Comparison of ENCODE assay signal across 16 cellular contexts in genomic region chr12:29616664-29617409, GRCh38.
DNase-seq lines count a peak whose midpoint lies in the region; ATAC-seq, FAIRE-seq and TF ChIP-seq lines count a peak whose summit lies in the region.
"Had no signal": no experiment of that assay in that cellular context is flagged by ENCODE, and none has a peak within 500 bp of the region (broad histone marks: within the 10 kb centered on the region; RNA-seq: fewer than 3 reads in every experiment).

No MANE protein-coding gene starts in this region.

- dilution Hi-C loops in endothelial cell of umbilical vein (cut with MboI; ENCODE audit: extremely low pct_ligation_motif_present, low sequenced_read_pairs) = no loop called here

- H3K4me2 ChIP-seq in PC-3 (ENCODE audit: low read length) (peak overlapping the region; percentile 21), endothelial cell of umbilical vein (ENCODE audit: insufficient read depth, low read length) (no peak overlapping the region)

- H3K9me3 Mint-ChIP-seq in glutamatergic neuron (ENCODE audit: unreplicated experiment) = peaks cover 2% of the 10 kb centered on the region
- H3K9me3 Mint-ChIP-seq: activated CD4-positive, alpha-beta T cell treated with anti-CD3 and anti-CD28 coated beads, Interleukin-2, amount 10 ng/mL, durations not matched to agents 7 days and 5 days had no signal

- H3K4me1 ChIP-seq in PC-3 (ENCODE audit: insufficient read depth, low read length) (peaks cover 15% of the 10 kb centered on the region), endothelial cell of umbilical vein (ENCODE audit: control insufficient read depth, extremely low read depth, insufficient read depth, low read length) (no peaks in the 10 kb centered on the region)

- ATAC-seq in PC-3 = peak; percentile 98
- ATAC-seq: SK-N-SH treated with all-trans-retinoic acid at 6 μM for 48 hours had no signal

- H3F3A ChIP-seq in PC-3 (ENCODE audit: low read length, unreplicated experiment) = no peaks in the 10 kb centered on the region

- BruUV-seq in PC-3 (replicated peaks; lab: Mats Ljungman, UMichigan) = no TSS peak
- no TSS peak for BruUV-seq in endothelial cell of umbilical vein (replicated peaks; lab: Mats Ljungman, UMichigan)

- H3K36me3 ChIP-seq in PC-3 (ENCODE audit: low read depth, low read length) = no peaks in the 10 kb centered on the region
- H3K36me3 ChIP-seq in endothelial cell of umbilical vein (ENCODE audit: control insufficient read depth in 2 of 2, extremely low read depth in 1 of 2, insufficient read depth in 2 of 2, low read length in 2 of 2) = no peaks in the 10 kb centered on the region
- H3K36me3 ChIP-seq: neutrophil had no signal

- no peak overlapping the region for H3K4me3 Mint-ChIP-seq in glutamatergic neuron (ENCODE audit: unreplicated experiment)
- H3K4me3 Mint-ChIP-seq: activated CD4-positive, alpha-beta T cell treated with anti-CD3 and anti-CD28 coated beads, Interleukin-2, amount 10 ng/mL, durations not matched to agents 7 days and 5 days had no signal

- H3K4me3 ChIP-seq in PC-3 (ENCODE audit: low read length) (no peak overlapping the region), endothelial cell of umbilical vein (replicated peaks in 1 of 3; ENCODE audit: insufficient read depth in 1 of 3, low read depth in 1 of 3, low read length in 3 of 3) (no peak overlapping the region)
- H3K4me3 ChIP-seq: tibial artery had no signal

- intact Hi-C loops in PC-3 (cut with micrococcal nuclease) = loop anchor here (5.0 kb wide), 1 partner anchor 35 kb away; no protein-coding TSS in a partner anchor
- intact Hi-C loops in endothelial cell of umbilical vein (cut with micrococcal nuclease) = no loop called here

- no peaks in the 10 kb centered on the region; the same call in 1 of the 2 replicates for H3K9me2 ChIP-seq in PC-3 (replicated peaks; ENCODE audit: low read length)

- H3K36me3 Mint-ChIP-seq in glutamatergic neuron (ENCODE audit: unreplicated experiment) = no peaks in the 10 kb centered on the region

- TF ChIP-seq POLR2A in endothelial cell of umbilical vein (IDR thresholded peaks at IDR 0.05; ENCODE audit: low read depth, low read length) = no peak

- POLR2A ChIA-PET in PC-3 (lab: Charles Lee; ENCODE audit: unreplicated experiment) = no interaction called here
- POLR2A ChIA-PET in endothelial cell of umbilical vein (lab: Charles Lee) = no interaction called here

- no peaks in the 10 kb centered on the region for H3K4me1 Mint-ChIP-seq in glutamatergic neuron (ENCODE audit: low read depth, unreplicated experiment)
- H3K4me1 Mint-ChIP-seq: activated CD4-positive, alpha-beta T cell treated with anti-CD3 and anti-CD28 coated beads, Interleukin-2, amount 10 ng/mL, durations not matched to agents 7 days and 5 days had no signal

- peaks cover 3% of the 10 kb centered on the region for H3K27me3 Mint-ChIP-seq in glutamatergic neuron (ENCODE audit: unreplicated experiment)

- CTCF ChIA-PET in PC-3 (lab: Charles Lee) = no interaction called here
- CTCF ChIA-PET in endothelial cell of umbilical vein (lab: Charles Lee) = no interaction called here

- no peaks in the 10 kb centered on the region for H3K27me3 ChIP-seq in PC-3 (ENCODE audit: low read length)
- H3K27me3 ChIP-seq in endothelial cell of umbilical vein (ENCODE audit: control insufficient read depth in 2 of 2, insufficient read depth in 2 of 2, low read length in 2 of 2) = no peaks in the 10 kb centered on the region
- H3K27me3 ChIP-seq: neutrophil, tibial artery had no signal

- H3K9me1 ChIP-seq in endothelial cell of umbilical vein (replicated peaks; ENCODE audit: control insufficient read depth, extremely low read depth, insufficient read depth, low read length) = no peaks in the 10 kb centered on the region

- FAIRE-seq in endothelial cell of umbilical vein (lab: Jason Lieb, UNC) = no peak

- H2AFZ ChIP-seq in PC-3 (ENCODE audit: low read length) (peak overlapping the region; percentile 4; the same call in 1 of the 2 replicates), endothelial cell of umbilical vein (ENCODE audit: low read depth, low read length) (no peak overlapping the region)

- H3K79me2 ChIP-seq in PC-3 (ENCODE audit: low read length) = no peaks in the 10 kb centered on the region
- H3K79me2 ChIP-seq in endothelial cell of umbilical vein (ENCODE audit: control insufficient read depth, insufficient read depth, low read length) = no peaks in the 10 kb centered on the region

- H3K9me3 ChIP-seq in PC-3 (ENCODE audit: low read length) (no peaks in the 10 kb centered on the region), endothelial cell of umbilical vein (replicated peaks; ENCODE audit: control insufficient read depth, insufficient read depth, low read length) (no peaks in the 10 kb centered on the region)
- H3K9me3 ChIP-seq: neutrophil, tibial artery had no signal

- H3K27ac Mint-ChIP-seq in glutamatergic neuron (ENCODE audit: unreplicated experiment) = no peak overlapping the region
- H3K27ac Mint-ChIP-seq: activated CD4-positive, alpha-beta T cell treated with anti-CD3 and anti-CD28 coated beads, Interleukin-2, amount 10 ng/mL, durations not matched to agents 7 days and 5 days had no signal

- TF ChIP-seq CTCF in PC-3 (conservative IDR thresholded peaks at IDR 0.05; ENCODE audit: low read depth, low read length) (no peak), endothelial cell of umbilical vein (IDR thresholded peaks at IDR 0.05; ENCODE audit: extremely low read depth in 1 of 2, insufficient read depth in 1 of 2, low read depth in 1 of 2, low read length in 2 of 2) (no peak), glutamatergic neuron (IDR thresholded peaks at IDR 0.05; ENCODE audit: partially characterized antibody, unreplicated experiment) (no peak)

- H3K9ac ChIP-seq in PC-3 (ENCODE audit: low read length) = peak overlapping the region; percentile 39; the same call in 1 of the 2 replicates
- H3K9ac ChIP-seq in endothelial cell of umbilical vein (replicated peaks; ENCODE audit: extremely low read depth, insufficient read depth, low read length) = no peak overlapping the region

- H4K20me1 ChIP-seq in PC-3 (ENCODE audit: low read length) = no peaks in the 10 kb centered on the region
- H4K20me1 ChIP-seq in endothelial cell of umbilical vein (replicated peaks; ENCODE audit: control insufficient read depth, extremely low read depth, insufficient read depth, low read length) = no peaks in the 10 kb centered on the region

- H3K27ac ChIP-seq in PC-3 (ENCODE audit: low read length) = peak overlapping the region; percentile 79
- H3K27ac ChIP-seq in endothelial cell of umbilical vein (ENCODE audit: insufficient read depth, low read depth, low read length) = no peak overlapping the region
- H3K27ac ChIP-seq: neutrophil, tibial artery had no signal

- DNase-seq in EL (peak; percentile 36), PC-3 (peak; percentile 87), endothelial cell of umbilical vein (ENCODE audit: low read depth, low spot score) (peak; percentile 29), occipital lobe (lab: John Stamatoyannopoulos, UW) (peak; percentile 17), DMS153 (lab: John Stamatoyannopoulos, UW) (no peak), glutamatergic neuron (no peak), KG1 (lab: John Stamatoyannopoulos, UW) (no peak)
- no peak for DNase-seq in activated CD8-positive, alpha-beta memory T cell treated with anti-CD3 and anti-CD28 coated beads, Interleukin-2, amount 50 U/mL, for 4 hours
- DNase-seq: activated CD4-positive, alpha-beta T cell treated with anti-CD3 and anti-CD28 coated beads, Interleukin-2, amount 10 ng/mL, durations not matched to agents 7 days and 5 days; COR-L47; left cardiac atrium; NCI-H1092 treated with DMSO at 0.1 percent for 48 hours; NCI-H748 treated with DMSO at 0.1 percent for 48 hours; tibial artery had no signal

TF ChIP-seq in endothelial cell of umbilical vein, 7 proteins besides CTCF, POLR2A, EP300 and RAD21:
- TF ChIP-seq JUN (IDR thresholded peaks at IDR 0.05; ENCODE audit: borderline replicate concordance, insufficient read depth, insufficient read length, low read depth) (peak; percentile 13), POLR2AphosphoS5 (IDR thresholded peaks at IDR 0.05; ENCODE audit: insufficient read depth, low read depth, low read length) (no peak), FOS (IDR thresholded peaks at IDR 0.05; ENCODE audit: borderline replicate concordance, insufficient read depth, low read length) (peak; percentile 71), GATA2 (IDR thresholded peaks at IDR 0.05; ENCODE audit: insufficient read depth, insufficient read length, low read depth, low read length) (no peak), MYC (IDR thresholded peaks at IDR 0.05; ENCODE audit: low read depth, low read length) (no peak)
TF ChIP-seq in endothelial cell of umbilical vein: peak in this region for 2.

Comparison
In these comparisons a context has a peak if more than half of its experiments do, and no peak if none do; other contexts are left out.
1. DNase-seq: peak in EL (single experiment), PC-3 (single experiment), endothelial cell of umbilical vein (single experiment) and occipital lobe (single experiment); none in DMS153 (single experiment), activated CD8-positive, alpha-beta memory T cell treated with anti-CD3 and anti-CD28 coated beads, Interleukin-2, amount 50 U/mL, for 4 hours (single experiment), glutamatergic neuron (single experiment) and KG1 (single experiment).